ENCODE assay signal across 8 cellular contexts in genomic region chr3:111858641-111859040, GRCh38. TPM values are rescaled to one million over a fixed set of nuclear protein-coding genes. Genes with fewer than 3 reads are reported as not detected.
DNase-seq lines count a peak whose midpoint lies in the region; ATAC-seq and TF ChIP-seq lines count a peak whose summit lies in the region.

No MANE protein-coding gene starts in this region.

- CTCF ChIA-PET in AG04449 (lab: Yijun Ruan, JAX), result interaction anchor here (0.7 to 16.8 kb wide), 11 partner anchors 9 to 189 kb away, joined by 3 to 408 read pairs (median 4); no protein-coding TSS in a partner anchor

- intact Hi-C loops in natural killer cell (cut with micrococcal nuclease), result loop anchor here (1.0 kb wide), 1 partner anchor 141 kb away; no protein-coding TSS in a partner anchor

- TF ChIP-seq CTCF in AG04449 (IDR thresholded peaks at IDR 0.05; ENCODE audit: insufficient read depth, low read length, missing control alignments), result no peak
- TF ChIP-seq CTCF in natural killer cell (IDR thresholded peaks at IDR 0.05), result no peak

- H3K4me1 Mint-ChIP-seq in effector memory CD8-positive, alpha-beta T cell (ENCODE audit: low read depth in 2 of 2), result peaks cover 22 to 38% of the 10 kb centered on the region in 2 donors
- peaks cover 38 to 41% of the 10 kb centered on the region in 2 donors for H3K4me1 Mint-ChIP-seq in natural killer cell

- POLR2A ChIA-PET in AG04449 (lab: Yijun Ruan, JAX), result interaction anchor here (0.7 kb wide), 1 partner anchor 123 kb away, joined by 3 read pairs; no protein-coding TSS in a partner anchor

- H3K9me3 Mint-ChIP-seq in effector memory CD8-positive, alpha-beta T cell, result no peaks in the 10 kb centered on the region
- H3K9me3 Mint-ChIP-seq in natural killer cell, result no peaks in the 10 kb centered on the region

- no peak for DNase-seq in AG04449 (ENCODE audit: low read depth, low spot score)
- peak; percentile 10 for DNase-seq in NCI-H526 treated with DMSO at 0.1 percent for 48 hours (lab: John Stamatoyannopoulos, UW)
- DNase-seq in effector memory CD8-positive, alpha-beta T cell, result no peak
- no peak for DNase-seq in natural killer cell
- DNase-seq in nucleus accumbens (lab: John Stamatoyannopoulos, UW), result no peak
- no peak for DNase-seq in activated effector memory CD4-positive, alpha-beta T cell treated with anti-CD3 and anti-CD28 coated beads, Interleukin-2, amount 50 U/mL, for 16 hours
- no peak for DNase-seq in GOT3 (lab: John Stamatoyannopoulos, UW)

- H3K4me3 Mint-ChIP-seq in effector memory CD8-positive, alpha-beta T cell, result peak overlapping the region; percentile 96 to 99
- H3K4me3 Mint-ChIP-seq in natural killer cell, result peak overlapping the region; percentile 93

- H3K27ac Mint-ChIP-seq in effector memory CD8-positive, alpha-beta T cell, result peak overlapping the region; percentile 97 to 98
- peak overlapping the region; percentile 93 to 97 for H3K27ac Mint-ChIP-seq in natural killer cell

- H3K4me3 ChIP-seq in AG04449 (ENCODE audit: low read depth, low read length), result peak overlapping the region; percentile 81

- H3K27me3 Mint-ChIP-seq in effector memory CD8-positive, alpha-beta T cell, result no peaks in the 10 kb centered on the region
- H3K27me3 Mint-ChIP-seq in natural killer cell (ENCODE audit: low read depth in 2 of 2), result peaks cover 0 to 3% of the 10 kb centered on the region in 2 donors

- no peak for ATAC-seq in effector memory CD8-positive, alpha-beta T cell (replicated peaks)
- ATAC-seq in natural killer cell, result no peak
- ATAC-seq in GM18520 (IDR thresholded peaks at IDR 0.05; ENCODE audit: unreplicated experiment), result no peak

- H3K36me3 Mint-ChIP-seq in effector memory CD8-positive, alpha-beta T cell (ENCODE audit: insufficient read depth), result peaks cover 30% of the 10 kb centered on the region
- no peaks in the 10 kb centered on the region for H3K36me3 Mint-ChIP-seq in natural killer cell

RNA-seq across cellular contexts. Expression of gene PHLDB2, which starts 0.4 kb away (rescaled TPM):
- 10 to 100 TPM; 63.3 to 93.4 (median 64.0) TPM for total RNA-seq in natural killer cell
